2 cellular contexts compared by ENCODE assay signal in the genomic region with DNA sequence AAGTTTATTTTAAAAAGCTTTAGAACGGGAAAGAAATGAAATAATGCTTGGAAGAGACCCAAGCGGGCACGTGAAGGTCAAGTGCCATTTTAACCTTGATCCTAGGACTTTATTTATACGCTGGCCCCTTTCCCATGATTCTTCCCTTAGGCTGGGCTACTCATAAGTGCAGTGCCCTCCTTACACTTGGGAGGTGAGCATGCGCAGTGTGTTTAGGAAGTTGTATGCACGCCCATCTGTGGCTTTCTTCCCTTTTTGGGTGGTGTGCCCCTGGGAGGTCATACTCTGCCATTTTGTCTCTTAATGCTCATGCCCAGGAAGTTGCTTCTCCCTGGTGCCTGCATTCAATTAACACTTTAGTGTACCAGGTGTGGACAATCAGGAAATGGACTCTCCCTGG.
TF ChIP-seq lines count a peak whose summit lies in the region.

No MANE protein-coding gene starts in this region.

TF ChIP-seq in GM23338, 12 proteins besides CTCF, POLR2A, EP300 and RAD21 (continues in another document):
- TF ChIP-seq, protein P1, sequence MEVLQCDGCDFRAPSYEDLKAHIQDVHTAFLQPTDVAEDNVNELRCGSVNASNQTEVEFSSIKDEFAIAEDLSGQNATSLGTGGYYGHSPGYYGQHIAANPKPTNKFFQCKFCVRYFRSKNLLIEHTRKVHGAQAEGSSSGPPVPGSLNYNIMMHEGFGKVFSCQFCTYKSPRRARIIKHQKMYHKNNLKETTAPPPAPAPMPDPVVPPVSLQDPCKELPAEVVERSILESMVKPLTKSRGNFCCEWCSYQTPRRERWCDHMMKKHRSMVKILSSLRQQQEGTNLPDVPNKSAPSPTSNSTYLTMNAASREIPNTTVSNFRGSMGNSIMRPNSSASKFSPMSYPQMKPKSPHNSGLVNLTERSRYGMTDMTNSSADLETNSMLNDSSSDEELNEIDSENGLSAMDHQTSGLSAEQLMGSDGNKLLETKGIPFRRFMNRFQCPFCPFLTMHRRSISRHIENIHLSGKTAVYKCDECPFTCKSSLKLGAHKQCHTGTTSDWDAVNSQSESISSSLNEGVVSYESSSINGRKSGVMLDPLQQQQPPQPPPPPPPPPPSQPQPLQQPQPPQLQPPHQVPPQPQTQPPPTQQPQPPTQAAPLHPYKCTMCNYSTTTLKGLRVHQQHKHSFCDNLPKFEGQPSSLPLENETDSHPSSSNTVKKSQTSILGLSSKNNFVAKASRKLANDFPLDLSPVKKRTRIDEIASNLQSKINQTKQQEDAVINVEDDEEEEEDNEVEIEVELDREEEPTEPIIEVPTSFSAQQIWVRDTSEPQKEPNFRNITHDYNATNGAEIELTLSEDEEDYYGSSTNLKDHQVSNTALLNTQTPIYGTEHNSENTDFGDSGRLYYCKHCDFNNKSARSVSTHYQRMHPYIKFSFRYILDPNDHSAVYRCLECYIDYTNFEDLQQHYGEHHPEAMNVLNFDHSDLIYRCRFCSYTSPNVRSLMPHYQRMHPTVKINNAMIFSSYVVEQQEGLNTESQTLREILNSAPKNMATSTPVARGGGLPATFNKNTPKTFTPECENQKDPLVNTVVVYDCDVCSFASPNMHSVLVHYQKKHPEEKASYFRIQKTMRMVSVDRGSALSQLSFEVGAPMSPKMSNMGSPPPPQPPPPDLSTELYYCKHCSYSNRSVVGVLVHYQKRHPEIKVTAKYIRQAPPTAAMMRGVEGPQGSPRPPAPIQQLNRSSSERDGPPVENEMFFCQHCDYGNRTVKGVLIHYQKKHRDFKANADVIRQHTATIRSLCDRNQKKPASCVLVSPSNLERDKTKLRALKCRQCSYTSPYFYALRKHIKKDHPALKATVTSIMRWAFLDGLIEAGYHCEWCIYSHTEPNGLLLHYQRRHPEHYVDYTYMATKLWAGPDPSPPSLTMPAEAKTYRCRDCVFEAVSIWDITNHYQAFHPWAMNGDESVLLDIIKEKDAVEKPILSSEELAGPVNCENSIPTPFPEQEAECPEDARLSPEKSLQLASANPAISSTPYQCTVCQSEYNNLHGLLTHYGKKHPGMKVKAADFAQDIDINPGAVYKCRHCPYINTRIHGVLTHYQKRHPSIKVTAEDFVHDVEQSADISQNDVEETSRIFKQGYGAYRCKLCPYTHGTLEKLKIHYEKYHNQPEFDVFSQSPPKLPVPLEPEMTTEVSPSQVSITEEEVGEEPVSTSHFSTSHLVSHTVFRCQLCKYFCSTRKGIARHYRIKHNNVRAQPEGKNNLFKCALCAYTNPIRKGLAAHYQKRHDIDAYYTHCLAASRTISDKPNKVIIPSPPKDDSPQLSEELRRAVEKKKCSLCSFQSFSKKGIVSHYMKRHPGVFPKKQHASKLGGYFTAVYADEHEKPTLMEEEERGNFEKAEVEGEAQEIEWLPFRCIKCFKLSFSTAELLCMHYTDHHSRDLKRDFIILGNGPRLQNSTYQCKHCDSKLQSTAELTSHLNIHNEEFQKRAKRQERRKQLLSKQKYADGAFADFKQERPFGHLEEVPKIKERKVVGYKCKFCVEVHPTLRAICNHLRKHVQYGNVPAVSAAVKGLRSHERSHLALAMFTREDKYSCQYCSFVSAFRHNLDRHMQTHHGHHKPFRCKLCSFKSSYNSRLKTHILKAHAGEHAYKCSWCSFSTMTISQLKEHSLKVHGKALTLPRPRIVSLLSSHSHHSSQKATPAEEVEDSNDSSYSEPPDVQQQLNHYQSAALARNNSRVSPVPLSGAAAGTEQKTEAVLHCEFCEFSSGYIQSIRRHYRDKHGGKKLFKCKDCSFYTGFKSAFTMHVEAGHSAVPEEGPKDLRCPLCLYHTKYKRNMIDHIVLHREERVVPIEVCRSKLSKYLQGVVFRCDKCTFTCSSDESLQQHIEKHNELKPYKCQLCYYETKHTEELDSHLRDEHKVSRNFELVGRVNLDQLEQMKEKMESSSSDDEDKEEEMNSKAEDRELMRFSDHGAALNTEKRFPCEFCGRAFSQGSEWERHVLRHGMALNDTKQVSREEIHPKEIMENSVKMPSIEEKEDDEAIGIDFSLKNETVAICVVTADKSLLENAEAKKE (CRISPR knock-in tag; IDR thresholded peaks at IDR 0.05) = no peak
- TF ChIP-seq POLR2AphosphoS5 (IDR thresholded peaks at IDR 0.05; ENCODE audit: low read depth) (no peak), EZH2phosphoT487 (IDR thresholded peaks at IDR 0.05; ENCODE audit: unreplicated experiment) (no peak), JUNB (IDR thresholded peaks at IDR 0.05; ENCODE audit: unreplicated experiment) (no peak), STAT1 (IDR thresholded peaks at IDR 0.05; ENCODE audit: unreplicated experiment) (no peak), ZNF114 (CRISPR knock-in tag; IDR thresholded peaks at IDR 0.05) (no peak), EZH2 (IDR thresholded peaks at IDR 0.05; ENCODE audit: low read depth, unreplicated experiment) (no peak), CREB1 (CRISPR knock-in tag; IDR thresholded peaks at IDR 0.05; ENCODE audit: low read depth) (no peak), NANOG (IDR thresholded peaks at IDR 0.05; ENCODE audit: borderline replicate concordance) (no peak), ZNF331 (CRISPR knock-in tag; IDR thresholded peaks at IDR 0.05; ENCODE audit: low read depth) (no peak)
- TF ChIP-seq, protein P2, sequence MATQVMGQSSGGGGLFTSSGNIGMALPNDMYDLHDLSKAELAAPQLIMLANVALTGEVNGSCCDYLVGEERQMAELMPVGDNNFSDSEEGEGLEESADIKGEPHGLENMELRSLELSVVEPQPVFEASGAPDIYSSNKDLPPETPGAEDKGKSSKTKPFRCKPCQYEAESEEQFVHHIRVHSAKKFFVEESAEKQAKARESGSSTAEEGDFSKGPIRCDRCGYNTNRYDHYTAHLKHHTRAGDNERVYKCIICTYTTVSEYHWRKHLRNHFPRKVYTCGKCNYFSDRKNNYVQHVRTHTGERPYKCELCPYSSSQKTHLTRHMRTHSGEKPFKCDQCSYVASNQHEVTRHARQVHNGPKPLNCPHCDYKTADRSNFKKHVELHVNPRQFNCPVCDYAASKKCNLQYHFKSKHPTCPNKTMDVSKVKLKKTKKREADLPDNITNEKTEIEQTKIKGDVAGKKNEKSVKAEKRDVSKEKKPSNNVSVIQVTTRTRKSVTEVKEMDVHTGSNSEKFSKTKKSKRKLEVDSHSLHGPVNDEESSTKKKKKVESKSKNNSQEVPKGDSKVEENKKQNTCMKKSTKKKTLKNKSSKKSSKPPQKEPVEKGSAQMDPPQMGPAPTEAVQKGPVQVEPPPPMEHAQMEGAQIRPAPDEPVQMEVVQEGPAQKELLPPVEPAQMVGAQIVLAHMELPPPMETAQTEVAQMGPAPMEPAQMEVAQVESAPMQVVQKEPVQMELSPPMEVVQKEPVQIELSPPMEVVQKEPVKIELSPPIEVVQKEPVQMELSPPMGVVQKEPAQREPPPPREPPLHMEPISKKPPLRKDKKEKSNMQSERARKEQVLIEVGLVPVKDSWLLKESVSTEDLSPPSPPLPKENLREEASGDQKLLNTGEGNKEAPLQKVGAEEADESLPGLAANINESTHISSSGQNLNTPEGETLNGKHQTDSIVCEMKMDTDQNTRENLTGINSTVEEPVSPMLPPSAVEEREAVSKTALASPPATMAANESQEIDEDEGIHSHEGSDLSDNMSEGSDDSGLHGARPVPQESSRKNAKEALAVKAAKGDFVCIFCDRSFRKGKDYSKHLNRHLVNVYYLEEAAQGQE (IDR thresholded peaks at IDR 0.05; ENCODE audit: unreplicated experiment) = no peak

TF ChIP-seq in IMR-90, 13 proteins besides CTCF, POLR2A, EP300 and RAD21:
- TF ChIP-seq, protein P3, sequence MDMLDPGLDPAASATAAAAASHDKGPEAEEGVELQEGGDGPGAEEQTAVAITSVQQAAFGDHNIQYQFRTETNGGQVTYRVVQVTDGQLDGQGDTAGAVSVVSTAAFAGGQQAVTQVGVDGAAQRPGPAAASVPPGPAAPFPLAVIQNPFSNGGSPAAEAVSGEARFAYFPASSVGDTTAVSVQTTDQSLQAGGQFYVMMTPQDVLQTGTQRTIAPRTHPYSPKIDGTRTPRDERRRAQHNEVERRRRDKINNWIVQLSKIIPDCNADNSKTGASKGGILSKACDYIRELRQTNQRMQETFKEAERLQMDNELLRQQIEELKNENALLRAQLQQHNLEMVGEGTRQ (IDR thresholded peaks at IDR 0.05; ENCODE audit: low read depth, low read length) = no peak
- TF ChIP-seq CHD1 (IDR thresholded peaks at IDR 0.05; ENCODE audit: low read depth, low read length) (no peak), BHLHE40 (IDR thresholded peaks at IDR 0.05; ENCODE audit: low read depth, low read length) (no peak), MAZ (IDR thresholded peaks at IDR 0.05; ENCODE audit: borderline replicate concordance, low read depth, low read length) (no peak), RFX5 (IDR thresholded peaks at IDR 0.05; ENCODE audit: low read depth, low read length) (no peak), CEBPB (IDR thresholded peaks at IDR 0.05; ENCODE audit: low read depth, low read length) (no peak), MAFK (IDR thresholded peaks at IDR 0.05; ENCODE audit: low read depth, low read length) (no peak), SMC3 (IDR thresholded peaks at IDR 0.05; ENCODE audit: low read depth, low read length) (no peak), MXI1 (IDR thresholded peaks at IDR 0.05; ENCODE audit: borderline replicate concordance, low read depth, low read length) (no peak)
- TF ChIP-seq, protein P4, sequence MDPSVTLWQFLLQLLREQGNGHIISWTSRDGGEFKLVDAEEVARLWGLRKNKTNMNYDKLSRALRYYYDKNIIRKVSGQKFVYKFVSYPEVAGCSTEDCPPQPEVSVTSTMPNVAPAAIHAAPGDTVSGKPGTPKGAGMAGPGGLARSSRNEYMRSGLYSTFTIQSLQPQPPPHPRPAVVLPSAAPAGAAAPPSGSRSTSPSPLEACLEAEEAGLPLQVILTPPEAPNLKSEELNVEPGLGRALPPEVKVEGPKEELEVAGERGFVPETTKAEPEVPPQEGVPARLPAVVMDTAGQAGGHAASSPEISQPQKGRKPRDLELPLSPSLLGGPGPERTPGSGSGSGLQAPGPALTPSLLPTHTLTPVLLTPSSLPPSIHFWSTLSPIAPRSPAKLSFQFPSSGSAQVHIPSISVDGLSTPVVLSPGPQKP (IDR thresholded peaks at IDR 0.05; ENCODE audit: borderline replicate concordance, low read depth, low read length) = no peak
